In genomic region chr12:63862187-63863107, GRCh38 we compare ENCODE assay signal across 13 cellular contexts. TPM values are rescaled to one million over a fixed set of nuclear protein-coding genes. Genes with fewer than 3 reads are reported as not detected.
A peak's percentile ranks its signal among the peaks of the same experiment; 100 is the strongest.
DNase-seq lines count a peak whose midpoint lies in the region; ATAC-seq, FAIRE-seq and TF ChIP-seq lines count a peak whose summit lies in the region.
"Had no signal": no experiment of that assay in that cellular context is flagged by ENCODE, and none has a peak within 500 bp of the region (broad histone marks: within the 10 kb centered on the region; RNA-seq: fewer than 3 reads in every experiment).

No MANE protein-coding gene starts in this region.

- TF ChIP-seq RAD21 in A549 (conservative IDR thresholded peaks at IDR 0.05 in 1 of 2, IDR thresholded peaks at IDR 0.05 in 1 of 2) = peak; percentile 20 to 60
- no peak for TF ChIP-seq RAD21 in IMR-90 (IDR thresholded peaks at IDR 0.05; ENCODE audit: low read length)

- CTCF ChIA-PET in A549 (lab: Yijun Ruan, JAX) (interaction anchor here (1.1 to 2.1 kb wide), 3 partner anchors 12 to 19 kb away, joined by 3 to 7 read pairs (median 5); partner anchors contain the start of gene SRGAP1), IMR-90 (lab: Yijun Ruan, JAX) (interaction anchor here (1.1 to 1.3 kb wide), 2 partner anchors 25 to 319 kb away, joined by 3 read pairs; no protein-coding TSS in a partner anchor)

- DNase-seq in A549 (ENCODE audit: low read depth in 1 of 2, low spot score in 1 of 2) = peak; percentile 67 to 96
- DNase-seq in IMR-90 = no peak
- DNase-seq in cardiac fibroblast (ENCODE audit: low read depth in 2 of 2) = peak; percentile 26 to 51
- peak; percentile 10 to 24 for DNase-seq in lung microvascular endothelial cell (ENCODE audit: low read depth in 2 of 2)
- DNase-seq in UCSD-AML1 (lab: John Stamatoyannopoulos, UW; ENCODE audit: unreplicated experiment) = no peak
- no peak for DNase-seq in ureter (ENCODE audit: low spot score)
- DNase-seq: activated effector memory CD4-positive, alpha-beta T cell treated with Interleukin-2 at 50 U/mL for 16 hours; AML-193; lower lobe of right lung; stimulated activated CD4-positive, alpha-beta T cell treated with anti-CD3 and anti-CD28 coated beads, Interleukin-2, amount 100 ng/mL, for 24 hours had no signal

- peaks cover 5 to 70% of the 10 kb centered on the region in 2 experiments for H3K79me1 ChIP-seq in IMR-90 (ENCODE audit: low read depth in 1 of 2, low read length in 2 of 2)

- H2AK9ac ChIP-seq in IMR-90 (replicated peaks; ENCODE audit: low read depth, low read length, poor library complexity) = no peak overlapping the region

- H3K4me1 ChIP-seq in A549 = peaks cover 83% of the 10 kb centered on the region
- H3K4me1 ChIP-seq in IMR-90 (ENCODE audit: control insufficient read depth, insufficient read depth, low read length) = peaks cover 19% of the 10 kb centered on the region
- H3K4me1 ChIP-seq: lower lobe of right lung had no signal

- H3K9me3 ChIP-seq in A549 = no peaks in the 10 kb centered on the region
- H3K9me3 ChIP-seq in IMR-90 (ENCODE audit: control insufficient read depth, insufficient read depth, low read length) = no peaks in the 10 kb centered on the region
- H3K9me3 ChIP-seq: lower lobe of right lung, tibial nerve had no signal

- peak overlapping the region; percentile 3 for H2BK5ac ChIP-seq in IMR-90 (ENCODE audit: low read depth, low read length, poor library complexity, severe bottlenecking)

- H2AFZ ChIP-seq in IMR-90 (replicated peaks; ENCODE audit: low read length, poor library complexity) = no peak overlapping the region

- H3K36me3 ChIP-seq in IMR-90 (ENCODE audit: control insufficient read depth, insufficient read depth, low read length) = peaks cover 3% of the 10 kb centered on the region; the same call in 1 of the 2 replicates
- H3K36me3 ChIP-seq: lower lobe of right lung, tibial nerve had no signal

- no peak overlapping the region for H3K14ac ChIP-seq in IMR-90 (replicated peaks; ENCODE audit: low read depth, low read length)

- no peaks in the 10 kb centered on the region for H3K27me3 ChIP-seq in IMR-90 (ENCODE audit: control insufficient read depth, insufficient read depth, low read length)
- H3K27me3 ChIP-seq: tibial nerve had no signal

- H3K9me1 ChIP-seq in IMR-90 (ENCODE audit: insufficient read depth, low read length) = peaks cover 7% of the 10 kb centered on the region

- peak overlapping the region; percentile 21; the same call in 1 of the 2 replicates for H3K23ac ChIP-seq in IMR-90 (ENCODE audit: low read depth, low read length)

- peaks cover 80% of the 10 kb centered on the region for H4K20me1 ChIP-seq in IMR-90 (ENCODE audit: insufficient read depth, low read length)

- H2BK20ac ChIP-seq in IMR-90 (ENCODE audit: low read depth, low read length) = 0 out of 2 replicates have a peak overlapping the region, but pooled peaks have one; percentile 8

- H3K27ac ChIP-seq in A549 (peak overlapping the region; percentile 91 to 95), IMR-90 (ENCODE audit: insufficient read depth, low read length) (peak overlapping the region; percentile 40; the same call in 1 of the 2 replicates)
- H3K27ac ChIP-seq: lower lobe of right lung, tibial nerve had no signal

- no peak overlapping the region for H4K8ac ChIP-seq in IMR-90 (ENCODE audit: low read depth in 2 of 2, low read length in 2 of 2)

- H2BK15ac ChIP-seq in IMR-90 (ENCODE audit: low read depth, low read length) = no peak overlapping the region

- 3% methylated on average over 7 of the region's 7 CpGs for WGBS in A549 (ENCODE audit: missing lambda C conversion rate)
- whole genome bisulfite sequencing in IMR-90 (ENCODE audit: extremely low coverage in 2 of 2, insufficient read length in 1 of 2), 2 experiments = 0% methylated on average over 1 of the region's 7 CpGs; no CpG with 5 or more reads in 1 of the 2 experiments

- H3K9ac ChIP-seq in IMR-90 (ENCODE audit: low read depth, low read length) = no peak overlapping the region

- in situ Hi-C loops in IMR-90 (cut with MboI; ENCODE audit: low sequenced_read_pairs) = no loop called here

- no peak overlapping the region; the same call in 1 of the 2 replicates for H3K4ac ChIP-seq in IMR-90 (ENCODE audit: low read depth, low read length)

- peak overlapping the region; percentile 87 for H3K4me2 ChIP-seq in A549
- peak overlapping the region; percentile 1; the same call in 1 of the 2 replicates for H3K4me2 ChIP-seq in IMR-90 (ENCODE audit: low read depth, low read length)

- ATAC-seq in A549 (peak; percentile 89 to 94), IMR-90 (ENCODE audit: low read depth) (no peak; the same call in 1 of the 2 replicates), GM21619 (IDR thresholded peaks at IDR 0.05; ENCODE audit: unreplicated experiment) (no peak)
- no peak for ATAC-seq in activated CD4-positive, CD25-positive, alpha-beta regulatory T cell treated with anti-CD3 and anti-CD28 coated beads, Interleukin-2, amount 50 U/mL, for 24 hours

- H2AK5ac ChIP-seq in IMR-90 (ENCODE audit: low read depth, low read length) = no peak overlapping the region

- peak; percentile 84 to 88 for TF ChIP-seq EP300 in A549 (IDR thresholded peaks at IDR 0.05)

- POLR2A ChIA-PET in A549 (lab: Yijun Ruan, JAX) = interaction anchor here (1.4 kb wide), 1 partner anchor 18 kb away, joined by 3 read pairs; the partner anchor contains the start of gene SRGAP1
- POLR2A ChIA-PET in IMR-90 (lab: Charles Lee; ENCODE audit: unreplicated experiment) = no interaction called here

- no peak overlapping the region for H3K56ac ChIP-seq in IMR-90 (ENCODE audit: extremely low read depth, insufficient read depth, low read length)

- intact Hi-C loops in IMR-90 (cut with micrococcal nuclease) = loop anchor here (2.0 to 5.0 kb wide), 2 partner anchors 14 to 55 kb away; no protein-coding TSS in a partner anchor

- TF ChIP-seq POLR2A in A549 (IDR thresholded peaks at IDR 0.05; ENCODE audit: low read length) (no peak), IMR-90 (IDR thresholded peaks at IDR 0.05; ENCODE audit: low read depth, low read length) (no peak)

- H4K91ac ChIP-seq in IMR-90 (ENCODE audit: insufficient read depth, low read depth, low read length) = no peak overlapping the region

- TF ChIP-seq CTCF in A549 (IDR thresholded peaks at IDR 0.05) (no peak), IMR-90 (conservative IDR thresholded peaks at IDR 0.05; ENCODE audit: low read depth, low read length) (no peak), cardiac fibroblast (IDR thresholded peaks at IDR 0.05; ENCODE audit: low read depth, low read length) (no peak)

- no TSS peak for BruUV-seq in IMR-90 (replicated peaks; lab: Mats Ljungman, UMichigan)

- dilution Hi-C loops in IMR-90 (cut with HindIII; ENCODE audit: low sequenced_read_pairs, unreplicated experiment) = no loop called here

- no peak overlapping the region for H4K5ac ChIP-seq in IMR-90 (ENCODE audit: low read depth, low read length)

- no peak overlapping the region for H2BK120ac ChIP-seq in IMR-90 (ENCODE audit: low read depth, low read length)

- no peak overlapping the region for H3K18ac ChIP-seq in IMR-90 (ENCODE audit: low read depth, low read length)

- FAIRE-seq in A549 (lab: Jason Lieb, UNC) = peak; percentile 56

- H3K4me3 ChIP-seq in A549 (peak overlapping the region; percentile 21), IMR-90 (ENCODE audit: insufficient read depth, low read depth, low read length) (no peak overlapping the region), cardiac fibroblast (replicated peaks in 1 of 2; ENCODE audit: low read depth in 2 of 2, low read length in 2 of 2) (no peak overlapping the region)
- H3K4me3 ChIP-seq: lower lobe of right lung, tibial nerve had no signal

TF ChIP-seq in A549, 52 proteins besides CTCF, POLR2A, EP300 and RAD21 (continues in another document):
- TF ChIP-seq FOSB (CRISPR knock-in tag; IDR thresholded peaks at IDR 0.05) (no peak), BCL3 (IDR thresholded peaks at IDR 0.05) (peak; percentile 79; the same call in 2 of the 3 replicates), SREBF2 (IDR thresholded peaks at IDR 0.05) (no peak), CEBPB (IDR thresholded peaks at IDR 0.05) (peak; percentile 30 to 83; a peak in 3 of 4 replicates), SMC3 (IDR thresholded peaks at IDR 0.05) (peak; percentile 54), JUNB (IDR thresholded peaks at IDR 0.05) (peak; percentile 86)

TF ChIP-seq in IMR-90, 13 proteins besides CTCF, POLR2A, EP300 and RAD21:
- TF ChIP-seq MAZ (IDR thresholded peaks at IDR 0.05; ENCODE audit: borderline replicate concordance, low read depth, low read length) (no peak), NFE2L2 (IDR thresholded peaks at IDR 0.05; ENCODE audit: low read depth, low read length) (no peak), SMC3 (IDR thresholded peaks at IDR 0.05; ENCODE audit: low read depth, low read length) (no peak), MAFK (IDR thresholded peaks at IDR 0.05; ENCODE audit: low read depth, low read length) (no peak), CHD1 (IDR thresholded peaks at IDR 0.05; ENCODE audit: low read depth, low read length) (no peak), RCOR1 (IDR thresholded peaks at IDR 0.05; ENCODE audit: insufficient replicate concordance, low read length) (no peak), USF2 (IDR thresholded peaks at IDR 0.05; ENCODE audit: low read depth, low read length) (no peak), CEBPB (IDR thresholded peaks at IDR 0.05; ENCODE audit: low read depth, low read length) (no peak), MXI1 (IDR thresholded peaks at IDR 0.05; ENCODE audit: borderline replicate concordance, low read depth, low read length) (no peak)

RNA-seq across cellular contexts. Expression of gene SRGAP1, which starts 17.9 kb away (rescaled TPM):
- polyA plus RNA-seq in A549 (2011; rRNA removed) (22.9 and 23.6 TPM in 2 replicates), A549 (2017; fragmentation: RNase III; extraction: RNeasy Plus Mini Kit Qiagen cat#74134 plus additional on column Dnase treatment) (7.9 to 8.4 TPM (median 8.3 TPM) in 3 replicates), IMR-90 (2012; rRNA removed) (10.2 and 11.0 TPM in 2 replicates)
- polyA plus RNA-seq in A549 (2012; cell fraction: cytosol; rRNA removed) = 3.4 and 4.4 TPM in 2 replicates
- polyA plus RNA-seq in A549 (2012; cell fraction: nucleus; rRNA removed) = 18.3 and 19.5 TPM in 2 replicates
- 47.3 and 57.7 TPM in 2 replicates for polyA minus RNA-seq in A549 (2011; rRNA and poly(A)+ RNA removed)
- total RNA-seq in IMR-90 (2012; rRNA removed) (10.0 and 14.4 TPM in 2 replicates), lung microvascular endothelial cell (1.3 and 2.2 TPM in 2 replicates), ureter (15.8 TPM)
- polyA plus RNA-seq in IMR-90 (2012; cell fraction: cytosol; rRNA removed) = 3.7 and 5.3 TPM in 2 replicates
- polyA plus RNA-seq in IMR-90 (2012; cell fraction: nucleus; rRNA removed; ENCODE audit: low replicate concordance) = 29.1 and 33.8 TPM in 2 replicates

Comparison
In these comparisons a context has a peak if more than half of its experiments do, and no peak if none do; other contexts are left out.
1. ATAC-seq: peak in A549 (2 of 2); none in IMR-90 (single experiment), GM21619 (single experiment) and activated CD4-positive, CD25-positive, alpha-beta regulatory T cell treated with anti-CD3 and anti-CD28 coated beads, Interleukin-2, amount 50 U/mL, for 24 hours (0 of 2).
2. DNase-seq: peak in A549 (2 of 2), cardiac fibroblast (2 of 2) and lung microvascular endothelial cell (2 of 2); none in IMR-90 (single experiment), UCSD-AML1 (single experiment) and ureter (single experiment).